ENCODE assay signal across 11 cellular contexts in the genomic region with DNA sequence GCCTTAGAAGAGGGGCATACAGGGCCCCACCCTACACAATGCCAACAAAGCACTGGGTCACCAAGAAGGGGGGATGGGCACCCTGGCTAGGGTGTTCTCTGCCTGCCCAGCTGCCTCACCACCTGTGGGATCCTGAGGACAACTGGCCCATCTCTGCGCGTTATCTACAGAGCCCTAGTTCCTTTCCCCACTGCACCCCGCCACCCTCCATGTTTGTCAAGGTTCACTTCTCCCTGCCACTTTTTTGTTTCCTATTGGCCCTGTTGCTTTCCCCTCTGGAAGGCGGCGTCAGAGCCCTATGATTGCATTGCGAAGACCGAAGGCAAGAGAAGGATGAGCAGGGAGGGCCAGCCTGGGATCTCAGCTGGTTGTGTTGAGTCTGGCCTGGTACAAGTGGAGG. TPM values are rescaled to one million over a fixed set of nuclear protein-coding genes. Genes with fewer than 3 reads are reported as not detected.
DNase-seq lines count a peak whose midpoint lies in the region; ATAC-seq and TF ChIP-seq lines count a peak whose summit lies in the region.
"Had no signal": no experiment of that assay in that cellular context is flagged by ENCODE, and none has a peak within 500 bp of the region (broad histone marks: within the 10 kb centered on the region; RNA-seq: fewer than 3 reads in every experiment).

No MANE protein-coding gene starts in this region.

- no peak overlapping the region for H3K27ac Mint-ChIP-seq in stimulated activated naive CD8-positive, alpha-beta T cell treated with anti-CD3 and anti-CD28 coated beads, Interleukin-15, Interleukin-2, amounts not matched to agents 100 ng/mL and 50 ng/mL, for 24 hours
- peak overlapping the region; percentile 22 to 78 for H3K27ac Mint-ChIP-seq in natural killer cell treated with Interleukin-12 subunit alpha and Interleukin-12 subunit beta and Interleukin-15 and Interleukin-18, amount 100 ng/mL, for 72 hours

- no peaks in the 10 kb centered on the region for H3K9me3 ChIP-seq in ascending aorta
- H3K9me3 ChIP-seq: Caco-2 had no signal

- H3K36me3 Mint-ChIP-seq in stimulated activated naive CD8-positive, alpha-beta T cell treated with anti-CD3 and anti-CD28 coated beads, Interleukin-15, Interleukin-2, amounts not matched to agents 100 ng/mL and 50 ng/mL, for 24 hours (ENCODE audit: low read depth), result no peaks in the 10 kb centered on the region
- no peaks in the 10 kb centered on the region for H3K36me3 Mint-ChIP-seq in natural killer cell treated with Interleukin-12 subunit alpha and Interleukin-12 subunit beta and Interleukin-15 and Interleukin-18, amount 100 ng/mL, for 72 hours

- H3K27ac ChIP-seq in ascending aorta, result peak overlapping the region; percentile 80 to 88

- no peak for DNase-seq in stimulated activated naive CD8-positive, alpha-beta T cell treated with anti-CD3 and anti-CD28 coated beads, Interleukin-15, Interleukin-2, amounts not matched to agents 100 U/mL and 50 U/mL, for 24 hours
- DNase-seq in ascending aorta (ENCODE audit: low spot score in 2 of 2) (no peak), GM19240 (ENCODE audit: insufficient read length, low spot score) (no peak), NCI-H2081 (lab: John Stamatoyannopoulos, UW) (no peak), NAMALWA (ENCODE audit: low spot score) (no peak), NCI-H1694 (lab: John Stamatoyannopoulos, UW) (no peak)
- DNase-seq in natural killer cell treated with Interleukin-12 subunit alpha and Interleukin-12 subunit beta and Interleukin-15 and Interleukin-18, amount 100 ng/mL, for 72 hours (ENCODE audit: low spot score), result no peak
- DNase-seq: Caco-2 had no signal

- no peak for ATAC-seq in stimulated activated naive CD8-positive, alpha-beta T cell treated with anti-CD3 and anti-CD28 coated beads, Interleukin-15, Interleukin-2, amounts not matched to agents 100 U/mL and 50 U/mL, for 24 hours
- no peak for ATAC-seq in natural killer cell treated with Interleukin-12 subunit alpha and Interleukin-12 subunit beta and Interleukin-15 and Interleukin-18, amount 100 ng/mL, for 72 hours

- H3K4me1 Mint-ChIP-seq in stimulated activated naive CD8-positive, alpha-beta T cell treated with anti-CD3 and anti-CD28 coated beads, Interleukin-15, Interleukin-2, amounts not matched to agents 100 ng/mL and 50 ng/mL, for 24 hours (ENCODE audit: low read depth), result peaks cover 39% of the 10 kb centered on the region
- H3K4me1 Mint-ChIP-seq in natural killer cell treated with Interleukin-12 subunit alpha and Interleukin-12 subunit beta and Interleukin-15 and Interleukin-18, amount 100 ng/mL, for 72 hours (ENCODE audit: low read depth in 2 of 2), result peaks cover 28 to 30% of the 10 kb centered on the region in 2 donors

- TF ChIP-seq CTCF in ascending aorta (IDR thresholded peaks at IDR 0.05), result no peak

- intact Hi-C loops in ascending aorta (cut with DNase I), result no loop called here

- no peaks in the 10 kb centered on the region for H3K27me3 Mint-ChIP-seq in stimulated activated naive CD8-positive, alpha-beta T cell treated with anti-CD3 and anti-CD28 coated beads, Interleukin-15, Interleukin-2, amounts not matched to agents 100 ng/mL and 50 ng/mL, for 24 hours
- peaks cover 0 to 3% of the 10 kb centered on the region in 2 donors for H3K27me3 Mint-ChIP-seq in natural killer cell treated with Interleukin-12 subunit alpha and Interleukin-12 subunit beta and Interleukin-15 and Interleukin-18, amount 100 ng/mL, for 72 hours

- peak overlapping the region in 1 of 2 donors; percentile 23 for H3K4me3 ChIP-seq in ascending aorta

- H3K4me1 ChIP-seq in ascending aorta, result peaks cover 37 to 59% of the 10 kb centered on the region in 2 donors

- H3K9me3 Mint-ChIP-seq in stimulated activated naive CD8-positive, alpha-beta T cell treated with anti-CD3 and anti-CD28 coated beads, Interleukin-15, Interleukin-2, amounts not matched to agents 100 ng/mL and 50 ng/mL, for 24 hours, result no peaks in the 10 kb centered on the region
- H3K9me3 Mint-ChIP-seq in natural killer cell treated with Interleukin-12 subunit alpha and Interleukin-12 subunit beta and Interleukin-15 and Interleukin-18, amount 100 ng/mL, for 72 hours, result no peaks in the 10 kb centered on the region

- peak overlapping the region; percentile 87 for H3K4me3 Mint-ChIP-seq in stimulated activated naive CD8-positive, alpha-beta T cell treated with anti-CD3 and anti-CD28 coated beads, Interleukin-15, Interleukin-2, amounts not matched to agents 100 ng/mL and 50 ng/mL, for 24 hours
- H3K4me3 Mint-ChIP-seq in natural killer cell treated with Interleukin-12 subunit alpha and Interleukin-12 subunit beta and Interleukin-15 and Interleukin-18, amount 100 ng/mL, for 72 hours, result peak overlapping the region; percentile 83

- H3K27me3 ChIP-seq in ascending aorta, result no peaks in the 10 kb centered on the region

- H3K36me3 ChIP-seq in ascending aorta, result no peaks in the 10 kb centered on the region

RNA-seq across cellular contexts. Expression of gene SLC48A1, which starts 1.6 kb away (rescaled TPM):
- total RNA-seq in ascending aorta, result 144 TPM
- total RNA-seq in natural killer cell treated with Interleukin-12 subunit alpha and Interleukin-12 subunit beta and Interleukin-15 and Interleukin-18, amount 100 ng/mL, for 72 hours, result 1 to 10 TPM; 5.1 to 9.8 TPM

RNA-seq across cellular contexts. Expression of gene RAPGEF3, which starts 16.0 kb away (rescaled TPM):
- 165 TPM for total RNA-seq in ascending aorta
- total RNA-seq in natural killer cell treated with Interleukin-12 subunit alpha and Interleukin-12 subunit beta and Interleukin-15 and Interleukin-18, amount 100 ng/mL, for 72 hours, result under 1 TPM; 0.19 to 0.25 TPM

RNA-seq across cellular contexts. Expression of gene HDAC7, which starts 45.0 kb away (rescaled TPM):
- 202 TPM for total RNA-seq in ascending aorta
- 100 to 1,000 TPM; 127 to 176 TPM for total RNA-seq in natural killer cell treated with Interleukin-12 subunit alpha and Interleukin-12 subunit beta and Interleukin-15 and Interleukin-18, amount 100 ng/mL, for 72 hours

RNA-seq across cellular contexts. Expression of gene ENDOU, which starts 49.4 kb away (rescaled TPM):
- total RNA-seq in ascending aorta, result not detected
- not detected for total RNA-seq in natural killer cell treated with Interleukin-12 subunit alpha and Interleukin-12 subunit beta and Interleukin-15 and Interleukin-18, amount 100 ng/mL, for 72 hours
- total RNA-seq: lung microvascular endothelial cell, M059J had no signal

Comparison
In these comparisons a context has a peak if more than half of its experiments do, and no peak if none do; other contexts are left out.
1. RNA of gene SLC48A1, which starts 1.6 kb away (total RNA-seq): 144 TPM in ascending aorta (single experiment); 5.1 to 9.8 TPM in natural killer cell treated with Interleukin-12 subunit alpha and Interleukin-12 subunit beta and Interleukin-15 and Interleukin-18, amount 100 ng/mL, for 72 hours; every median in the first group is over 10 times any median in the second.
2. RNA of gene RAPGEF3, which starts 16.0 kb away (total RNA-seq): 165 TPM in ascending aorta (single experiment); 0.19 to 0.25 TPM in natural killer cell treated with Interleukin-12 subunit alpha and Interleukin-12 subunit beta and Interleukin-15 and Interleukin-18, amount 100 ng/mL, for 72 hours; every median in the first group is over 100 times any median in the second.